21 cellular contexts compared by ENCODE assay signal in the genomic region with DNA sequence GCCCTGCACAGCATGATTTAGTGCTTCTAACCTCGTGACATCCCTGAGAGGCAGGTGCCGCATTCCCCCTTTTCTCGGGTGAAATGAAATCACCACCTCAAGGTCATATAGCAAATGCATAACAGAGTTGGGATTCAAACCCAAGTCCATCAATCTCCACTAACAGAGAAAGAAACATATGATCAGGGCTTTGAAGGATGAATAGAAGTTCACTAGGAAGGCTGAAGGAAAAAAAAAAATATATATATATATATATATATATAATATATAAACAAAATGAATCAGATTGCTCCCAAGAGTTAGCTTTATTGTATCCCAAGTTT. TPM values are rescaled to one million over a fixed set of nuclear protein-coding genes. Genes with fewer than 3 reads are reported as not detected.
"Had no signal": no experiment of that assay in that cellular context is flagged by ENCODE, and none has a peak within 500 bp of the region (broad histone marks: within the 10 kb centered on the region; RNA-seq: fewer than 3 reads in every experiment).

No MANE protein-coding gene starts in this region.

- H3K4me3 ChIP-seq: adrenal gland, K562, SJCRH30, SK-N-MC had no signal

- H3K36me3 Mint-ChIP-seq: activated naive CD4-positive, alpha-beta T cell treated with anti-CD3 and anti-CD28 coated beads, Interleukin-2, amount 50 U/mL, for 72 hours; brain; T-cell; WTC11 had no signal

- H3K9me3 ChIP-seq: adrenal gland, SJCRH30 had no signal

- H3K4me1 ChIP-seq: adrenal gland, SJCRH30 had no signal

- H3K27me3 ChIP-seq: adrenal gland had no signal

- H3K27ac ChIP-seq: adrenal gland, SJCRH30, SK-N-MC had no signal

- H3K4me3 Mint-ChIP-seq: activated CD4-positive, alpha-beta T cell treated with anti-CD3 and anti-CD28 coated beads for 36 hours; activated CD4-positive, alpha-beta T cell treated with anti-CD3 and anti-CD28 coated beads, Interleukin-2, amount 10 ng/mL, durations not matched to agents 7 days and 5 days; activated CD8-positive, alpha-beta T cell treated with anti-CD3 and anti-CD28 coated beads, Interleukin-2, amount 10 ng/mL, durations not matched to agents 7 days and 5 days; activated naive CD4-positive, alpha-beta T cell treated with anti-CD3 and anti-CD28 coated beads for 36 hours; activated T-cell treated with anti-CD3 and anti-CD28 coated beads, Interleukin-2, amount 50 U/mL, for 24 hours; T-cell; T-helper 17 cell; WTC11 had no signal

- DNase-seq: activated gamma-delta T cell, cerebellar nuclear complex, NCI-H2029 treated with DMSO at 0.1 percent for 48 hours, NCI-H2171 had no signal

- H3K36me3 ChIP-seq: adrenal gland, SJCRH30 had no signal

- H3K4me1 Mint-ChIP-seq: activated CD4-positive, alpha-beta T cell treated with anti-CD3 and anti-CD28 coated beads, Interleukin-2, amount 10 ng/mL, durations not matched to agents 7 days and 5 days had no signal

- H3K27ac Mint-ChIP-seq: activated CD4-positive, alpha-beta T cell treated with anti-CD3 and anti-CD28 coated beads for 36 hours; activated CD4-positive, alpha-beta T cell treated with anti-CD3 and anti-CD28 coated beads, Interleukin-2, amount 10 ng/mL, durations not matched to agents 7 days and 5 days; activated CD8-positive, alpha-beta T cell treated with anti-CD3 and anti-CD28 coated beads, Interleukin-2, amount 10 ng/mL, durations not matched to agents 7 days and 5 days; activated naive CD4-positive, alpha-beta T cell treated with anti-CD3 and anti-CD28 coated beads for 36 hours; activated naive CD4-positive, alpha-beta T cell treated with anti-CD3 and anti-CD28 coated beads, Interleukin-2, amount 50 U/mL, for 72 hours; activated T-cell treated with anti-CD3 and anti-CD28 coated beads, Interleukin-2, amount 50 U/mL, for 24 hours; activated T-helper 2 cell treated with anti-CD3 and anti-CD28 coated beads, Interferon-gamma antibody, Interleukin-2, Interleukin-4, amounts not matched to agents 10 μg/mL and 5 μg/mL and 100 μg/mL, durations not matched to agents 14 hours and 24 hours and 36 hours; WTC11 had no signal

- H3K9me3 Mint-ChIP-seq: activated CD4-positive, alpha-beta T cell treated with anti-CD3 and anti-CD28 coated beads, Interleukin-2, amount 10 ng/mL, durations not matched to agents 7 days and 5 days; activated naive CD4-positive, alpha-beta T cell treated with anti-CD3 and anti-CD28 coated beads for 36 hours; activated naive CD4-positive, alpha-beta T cell treated with anti-CD3 and anti-CD28 coated beads, Interleukin-2, amount 50 U/mL, for 72 hours; activated T-cell treated with anti-CD3 and anti-CD28 coated beads, Interleukin-2, amount 50 U/mL, for 24 hours; activated T-helper 2 cell treated with anti-CD3 and anti-CD28 coated beads, Interferon-gamma antibody, Interleukin-2, Interleukin-4, amounts not matched to agents 10 μg/mL and 5 μg/mL and 100 μg/mL, durations not matched to agents 14 hours and 24 hours and 36 hours; T-cell; WTC11 had no signal

RNA-seq across cellular contexts. Expression of gene ARHGEF17, which starts 12.1 kb away (rescaled TPM):
- total RNA-seq: activated CD4-positive, alpha-beta T cell treated with anti-CD3 and anti-CD28 coated beads, Interleukin-2, amount 10 ng/mL, durations not matched to agents 7 days and 5 days had no signal

RNA-seq across cellular contexts. Expression of gene P2RY6, which starts 23.8 kb away (rescaled TPM):
- total RNA-seq: activated CD4-positive, alpha-beta T cell treated with anti-CD3 and anti-CD28 coated beads for 36 hours; activated CD4-positive, alpha-beta T cell treated with anti-CD3 and anti-CD28 coated beads, Interleukin-2, amount 10 ng/mL, durations not matched to agents 7 days and 5 days; activated CD8-positive, alpha-beta T cell treated with anti-CD3 and anti-CD28 coated beads, Interleukin-2, amount 10 ng/mL, durations not matched to agents 7 days and 5 days; activated naive CD4-positive, alpha-beta T cell treated with anti-CD3 and anti-CD28 coated beads for 36 hours; activated naive CD4-positive, alpha-beta T cell treated with anti-CD3 and anti-CD28 coated beads, Interleukin-2, amount 50 U/mL, for 72 hours; activated T-helper 2 cell treated with anti-CD3 and anti-CD28 coated beads, Interferon-gamma antibody, Interleukin-2, Interleukin-4, amounts not matched to agents 10 μg/mL and 5 μg/mL and 100 μg/mL, durations not matched to agents 14 hours and 24 hours and 36 hours; bronchial epithelial cell; K562; MCF 10A; SJCRH30; T-helper 17 cell; WTC11 had no signal
- polyA plus RNA-seq: K562 had no signal
